Comparison of ENCODE assay signal across 1 cellular context in genomic region chr4:85657143-85657542, GRCh38.
TF ChIP-seq lines count a peak whose summit lies in the region.

No MANE protein-coding gene starts in this region.

TF ChIP-seq in GM12878, 131 proteins besides CTCF, POLR2A, EP300 and RAD21 (continued from another document):
- TF ChIP-seq BCLAF1 (IDR thresholded peaks at IDR 0.05) (no peak), CBX3 (IDR thresholded peaks at IDR 0.05; ENCODE audit: borderline replicate concordance, low read depth) (no peak), CEBPB (IDR thresholded peaks at IDR 0.05; ENCODE audit: borderline replicate concordance in 1 of 2, low read depth in 2 of 2, low read length in 2 of 2) (no peak), CHD4 (IDR thresholded peaks at IDR 0.05) (no peak), FOXM1 (IDR thresholded peaks at IDR 0.05; ENCODE audit: low read depth, low read length) (no peak), MTA3 (IDR thresholded peaks at IDR 0.05; ENCODE audit: borderline replicate concordance, low read length) (no peak), JUNB (IDR thresholded peaks at IDR 0.05) (no peak), EZH2 (IDR thresholded peaks at IDR 0.05; ENCODE audit: borderline replicate concordance, control insufficient read depth, low read depth, low read length) (no peak), CBFB (IDR thresholded peaks at IDR 0.05; ENCODE audit: low read depth) (no peak), PBX3 (IDR thresholded peaks at IDR 0.05; ENCODE audit: insufficient replicate concordance, low read depth, low read length) (no peak), IRF3 (IDR thresholded peaks at IDR 0.05) (no peak), USF2 (IDR thresholded peaks at IDR 0.05; ENCODE audit: borderline replicate concordance, low read depth, low read length) (no peak), STAT1 (conservative IDR thresholded peaks at IDR 0.05) (no peak), TAF1 (IDR thresholded peaks at IDR 0.05; ENCODE audit: borderline replicate concordance, low read depth, low read length) (no peak), ZBTB40 (IDR thresholded peaks at IDR 0.05; ENCODE audit: borderline replicate concordance) (no peak), IRF4 (IDR thresholded peaks at IDR 0.05; ENCODE audit: low read depth, low read length) (no peak)
